28 cellular contexts compared by ENCODE assay signal in genomic region chr15:68025860-68026424, GRCh38. TPM values are rescaled to one million over a fixed set of nuclear protein-coding genes. Genes with fewer than 3 reads are reported as not detected.
A peak's percentile ranks its signal among the peaks of the same experiment; 100 is the strongest.
DNase-seq lines count a peak whose midpoint lies in the region; ATAC-seq, FAIRE-seq and TF ChIP-seq lines count a peak whose summit lies in the region.
"Had no signal": no experiment of that assay in that cellular context is flagged by ENCODE, and none has a peak within 500 bp of the region (broad histone marks: within the 10 kb centered on the region; RNA-seq: fewer than 3 reads in every experiment).

No MANE protein-coding gene starts in this region.

- dilution Hi-C loops in IMR-90 (cut with HindIII; ENCODE audit: low sequenced_read_pairs, unreplicated experiment), result no loop called here

- H2AFZ ChIP-seq in IMR-90 (replicated peaks; ENCODE audit: low read length, poor library complexity), result no peak overlapping the region

- no TSS peak for BruUV-seq in IMR-90 (replicated peaks; lab: Mats Ljungman, UMichigan)

- ATAC-seq in IMR-90 (ENCODE audit: low read depth) (peak; percentile 82), pancreas (peak in 3 of 4 donors; percentile 58 to 90 (median 66))
- ATAC-seq: foreskin keratinocyte; stimulated activated naive CD8-positive, alpha-beta T cell treated with anti-CD3 and anti-CD28 coated beads, Interleukin-15, Interleukin-2, amounts not matched to agents 100 U/mL and 50 U/mL, for 24 hours had no signal

- H3K27ac ChIP-seq in IMR-90 (ENCODE audit: insufficient read depth, low read length), result no peak overlapping the region
- no peak overlapping the region for H3K27ac ChIP-seq in pancreas
- no peak overlapping the region for H3K27ac ChIP-seq in tibial nerve
- H3K27ac ChIP-seq in spleen, result no peak overlapping the region
- H3K27ac ChIP-seq: ascending aorta, BLaER1, colonic mucosa, foreskin keratinocyte, ovary, transverse colon had no signal

- TF ChIP-seq CTCF in IMR-90 (conservative IDR thresholded peaks at IDR 0.05; ENCODE audit: low read depth, low read length), result no peak
- no peak for TF ChIP-seq CTCF in pancreas (IDR thresholded peaks at IDR 0.05)
- no peak for TF ChIP-seq CTCF in tibial nerve (IDR thresholded peaks at IDR 0.05)
- no peak for TF ChIP-seq CTCF in spleen (IDR thresholded peaks at IDR 0.05 in 8 of 11, conservative IDR thresholded peaks at IDR 0.05 in 3 of 11)

- no peak overlapping the region for H3K23ac ChIP-seq in IMR-90 (ENCODE audit: low read depth, low read length)

- intact Hi-C loops in IMR-90 (cut with micrococcal nuclease) (loop anchor here (5.0 kb wide), 1 partner anchor 39 kb away; no protein-coding TSS in a partner anchor), pancreas (cut with DNase I) (no loop called here), spleen (cut with DNase I; ENCODE audit: low total_unique reads) (no loop called here)

- POLR2A ChIA-PET in IMR-90 (lab: Charles Lee; ENCODE audit: unreplicated experiment), result no interaction called here

- no peak for TF ChIP-seq POLR2A in IMR-90 (IDR thresholded peaks at IDR 0.05; ENCODE audit: low read depth, low read length)
- no peak for TF ChIP-seq POLR2A in tibial nerve (IDR thresholded peaks at IDR 0.05)
- no peak for TF ChIP-seq POLR2A in spleen (IDR thresholded peaks at IDR 0.05)

- H2AK9ac ChIP-seq in IMR-90 (replicated peaks; ENCODE audit: low read depth, low read length, poor library complexity), result no peak overlapping the region

- 20% methylated on average over 1 of the region's 5 CpGs; no CpG with 5 or more reads in 1 of the 2 experiments for WGBS in IMR-90 (ENCODE audit: extremely low coverage in 2 of 2, insufficient read length in 1 of 2), 2 experiments
- WGBS in pancreas, 2 donors, result 52 to 55% methylated on average over 5 of the region's 5 CpGs
- WGBS in tibial nerve, 2 donors, result 80 to 81% methylated on average over 5 of the region's 5 CpGs
- WGBS in spleen, 5 donors, result 77 to 88% (median 85%) methylated on average over 5 of the region's 5 CpGs

- no peak overlapping the region for H4K8ac ChIP-seq in IMR-90 (ENCODE audit: low read depth in 2 of 2, low read length in 2 of 2)

- CTCF ChIA-PET in IMR-90 (lab: Yijun Ruan, JAX), result interaction anchor here (0.6 kb wide), 1 partner anchor 34 kb away, joined by 5 read pairs; no protein-coding TSS in a partner anchor

- no peak overlapping the region for H3K18ac ChIP-seq in IMR-90 (ENCODE audit: low read depth, low read length)

- H3K4ac ChIP-seq in IMR-90 (ENCODE audit: low read depth, low read length), result no peak overlapping the region

- in situ Hi-C loops in IMR-90 (cut with MboI; ENCODE audit: low sequenced_read_pairs), result no loop called here

- H3K9me3 ChIP-seq in IMR-90 (ENCODE audit: control insufficient read depth, insufficient read depth, low read length) (no peaks in the 10 kb centered on the region), pancreas (no peaks in the 10 kb centered on the region), tibial nerve (no peaks in the 10 kb centered on the region), spleen (no peaks in the 10 kb centered on the region)
- H3K9me3 ChIP-seq: ascending aorta, BLaER1, colonic mucosa, ovary, transverse colon had no signal

- no peak for FAIRE-seq in pancreas (lab: Jason Lieb, UNC)
- FAIRE-seq: GM18507 had no signal

- H3K4me1 ChIP-seq in IMR-90 (ENCODE audit: control insufficient read depth, insufficient read depth, low read length) (no peaks in the 10 kb centered on the region), pancreas (no peaks in the 10 kb centered on the region), tibial nerve (no peaks in the 10 kb centered on the region), spleen (peaks cover 0 to 2% (median 0%) of the 10 kb centered on the region in 6 donors)
- H3K4me1 ChIP-seq: ascending aorta, BLaER1, colonic mucosa, foreskin keratinocyte, transverse colon had no signal

- DNase-seq in A172 (ENCODE audit: low spot score) (peak; percentile 21), IMR-90 (peak; percentile 37), fibroblast of peridontal ligament (ENCODE audit: extremely low read depth) (peak; percentile 9), pancreas (no peak), SHP77 treated with DMSO at 0.1 percent for 48 hours (lab: John Stamatoyannopoulos, UW) (no peak), tibial nerve (ENCODE audit: low spot score in 2 of 2) (no peak), NCI-H82 (lab: John Stamatoyannopoulos, UW) (no peak), spleen (no peak)
- DNase-seq: activated CD4-positive, alpha-beta T cell treated with anti-CD3 and anti-CD28 coated beads for 1 hour; activated CD8-positive, alpha-beta memory T cell treated with anti-CD3 and anti-CD28 coated beads for 24 hours; activated naive CD4-positive, alpha-beta T cell treated with anti-CD3 and anti-CD28 coated beads for 36 hours; activated T-cell treated with anti-CD3 and anti-CD28 coated beads, Interleukin-2, amount 50 U/mL, for 48 hours; colonic mucosa; EL; foreskin keratinocyte; hypothalamus; islet precursor cell; mammary epithelial cell; NCI-H2171; NCI-H748 treated with DMSO at 0.1 percent for 48 hours; ovary; stimulated activated CD4-positive, alpha-beta T cell treated with anti-CD3 and anti-CD28 coated beads, Interleukin-1b, Interleukin-23, amount 100 ng/mL, for 48 hours; stimulated activated naive CD8-positive, alpha-beta T cell treated with anti-CD3 and anti-CD28 coated beads, Interleukin-15, Interleukin-2, amounts not matched to agents 100 U/mL and 50 U/mL, for 24 hours; T1000; transverse colon had no signal

- H3K14ac ChIP-seq in IMR-90 (replicated peaks; ENCODE audit: low read depth, low read length), result no peak overlapping the region

- no peak overlapping the region for H4K5ac ChIP-seq in IMR-90 (ENCODE audit: low read depth, low read length)

- TF ChIP-seq EP300 in tibial nerve (IDR thresholded peaks at IDR 0.05), result no peak

- no peak overlapping the region for H3K4me2 ChIP-seq in IMR-90 (ENCODE audit: low read depth, low read length)
- H3K4me2 ChIP-seq: BLaER1 had no signal

- no peak overlapping the region for H3K56ac ChIP-seq in IMR-90 (ENCODE audit: extremely low read depth, insufficient read depth, low read length)

- H3K27me3 ChIP-seq in IMR-90 (ENCODE audit: control insufficient read depth, insufficient read depth, low read length), result peaks cover 20% of the 10 kb centered on the region
- H3K27me3 ChIP-seq in pancreas, result no peaks in the 10 kb centered on the region
- no peaks in the 10 kb centered on the region for H3K27me3 ChIP-seq in tibial nerve
- H3K27me3 ChIP-seq in spleen (replicated peaks in 1 of 7), result no peaks in the 10 kb centered on the region
- H3K27me3 ChIP-seq: ascending aorta, BLaER1, colonic mucosa, foreskin keratinocyte, ovary, transverse colon had no signal

- H3K36me3 ChIP-seq in IMR-90 (ENCODE audit: control insufficient read depth, insufficient read depth, low read length) (no peaks in the 10 kb centered on the region), pancreas (no peaks in the 10 kb centered on the region), tibial nerve (no peaks in the 10 kb centered on the region), spleen (no peaks in the 10 kb centered on the region)
- H3K36me3 ChIP-seq: ascending aorta, BLaER1, colonic mucosa, ovary, transverse colon had no signal

- H4K20me1 ChIP-seq in IMR-90 (ENCODE audit: insufficient read depth, low read length), result no peaks in the 10 kb centered on the region
- H4K20me1 ChIP-seq: BLaER1 had no signal

- H3K4me3 ChIP-seq in IMR-90 (ENCODE audit: insufficient read depth, low read depth, low read length) (no peak overlapping the region), pancreas (no peak overlapping the region), tibial nerve (no peak overlapping the region), spleen (no peak overlapping the region)
- H3K4me3 ChIP-seq: ascending aorta, BLaER1, colonic mucosa, ovary, transverse colon had no signal

- no peak overlapping the region for H4K91ac ChIP-seq in IMR-90 (ENCODE audit: insufficient read depth, low read depth, low read length)

- H3K9me1 ChIP-seq in IMR-90 (ENCODE audit: insufficient read depth, low read length), result no peaks in the 10 kb centered on the region

- H3K79me1 ChIP-seq in IMR-90 (ENCODE audit: low read depth in 1 of 2, low read length in 2 of 2), result no peaks in the 10 kb centered on the region

- TF ChIP-seq RAD21 in IMR-90 (IDR thresholded peaks at IDR 0.05; ENCODE audit: low read length), result no peak

- H3K9ac ChIP-seq in IMR-90 (ENCODE audit: low read depth, low read length), result no peak overlapping the region
- H3K9ac ChIP-seq: BLaER1 had no signal

- H2BK5ac ChIP-seq in IMR-90 (ENCODE audit: low read depth, low read length, poor library complexity, severe bottlenecking), result no peak overlapping the region

- no peak overlapping the region for H2BK120ac ChIP-seq in IMR-90 (ENCODE audit: low read depth, low read length)

- no peak overlapping the region for H2BK15ac ChIP-seq in IMR-90 (ENCODE audit: low read depth, low read length)

- no peak overlapping the region for H2BK20ac ChIP-seq in IMR-90 (ENCODE audit: low read depth, low read length)

- H2AK5ac ChIP-seq in IMR-90 (ENCODE audit: low read depth, low read length), result no peak overlapping the region

TF ChIP-seq in IMR-90, 13 proteins besides CTCF, POLR2A, EP300 and RAD21:
- TF ChIP-seq MXI1 (IDR thresholded peaks at IDR 0.05; ENCODE audit: borderline replicate concordance, low read depth, low read length), result no peak
- TF ChIP-seq CEBPB (IDR thresholded peaks at IDR 0.05; ENCODE audit: low read depth, low read length), result no peak
- no peak for TF ChIP-seq SMC3 (IDR thresholded peaks at IDR 0.05; ENCODE audit: low read depth, low read length)
- no peak for TF ChIP-seq FOS (IDR thresholded peaks at IDR 0.05; ENCODE audit: low read depth, low read length)

RNA-seq across cellular contexts. Expression of gene PIAS1, which starts 28.2 kb away (rescaled TPM):
- 6.8 and 12.4 TPM in 2 replicates for total RNA-seq in A172 (2014; rRNA removed; shearing (Covaris generic))
- total RNA-seq in IMR-90 (2012; rRNA removed) (41.1 and 63.6 TPM in 2 replicates), pancreas (10 to 100 TPM; 10.6 to 27.5 (median 17.6) TPM), tibial nerve (100 to 1,000 TPM in 1 of 4 donors, 10 to 100 TPM in 3; 61.8 to 106 (median 86.3) TPM), spleen (100 to 1,000 TPM in 1 of 7 donors, 10 to 100 TPM in 6; 57.0 to 104 (median 73.8) TPM)
- polyA plus RNA-seq in IMR-90 (2012; rRNA removed) (20.0 and 20.9 TPM in 2 replicates), pancreas (10 to 100 TPM; 14.4 to 29.0 TPM), spleen (10 to 100 TPM; 12.0 to 20.2 (median 17.8) TPM)
- polyA plus RNA-seq in IMR-90 (2012; cell fraction: cytosol; rRNA removed), result 5.2 and 5.8 TPM in 2 replicates
- 34.5 and 61.9 TPM in 2 replicates for polyA plus RNA-seq in IMR-90 (2012; cell fraction: nucleus; rRNA removed; ENCODE audit: low replicate concordance)

Comparison
In these comparisons a context has a peak if more than half of its experiments do, and no peak if none do; other contexts are left out.
1. DNase-seq: peak in A172 (single experiment), IMR-90 (single experiment) and fibroblast of peridontal ligament (single experiment); none in pancreas (0 of 6), SHP77 treated with DMSO at 0.1 percent for 48 hours (single experiment), tibial nerve (0 of 2), NCI-H82 (single experiment) and spleen (single experiment).